14 cellular contexts compared by ENCODE assay signal in genomic region chr2:45275235-45275805, GRCh38.
DNase-seq lines count a peak whose midpoint lies in the region; ATAC-seq and TF ChIP-seq lines count a peak whose summit lies in the region.
"Had no signal": no experiment of that assay in that cellular context is flagged by ENCODE, and none has a peak within 500 bp of the region (broad histone marks: within the 10 kb centered on the region; RNA-seq: fewer than 3 reads in every experiment).

No MANE protein-coding gene starts in this region.

- peaks cover 0 to 9% (median 0%) of the 10 kb centered on the region in 9 donors for H3K4me1 ChIP-seq in heart right ventricle
- H3K4me1 ChIP-seq: parathyroid adenoma, upper lobe of left lung had no signal

- H3K27ac ChIP-seq in heart right ventricle, result no peak overlapping the region
- H3K27ac ChIP-seq: parathyroid adenoma, upper lobe of left lung had no signal

- DNase-seq in GM03348 (ENCODE audit: low spot score) (peak; percentile 31), RPMI7951 (ENCODE audit: low read depth) (peak; percentile 74), fibroblast of pulmonary artery (ENCODE audit: low read depth) (peak; percentile 38), retinal pigment epithelial cell (ENCODE audit: low read depth) (peak; percentile 44), NCI-H446 (lab: John Stamatoyannopoulos, UW) (no peak), heart right ventricle (no peak)
- no peak for DNase-seq in activated CD4-positive, alpha-beta T cell treated with anti-CD3 and anti-CD28 coated beads for 48 hours
- DNase-seq: activated CD4-positive, alpha-beta T cell treated with anti-CD3 and anti-CD28 coated beads, Interleukin-2, amount 10 ng/mL, durations not matched to agents 7 days and 5 days; activated naive CD4-positive, alpha-beta T cell treated with anti-CD3 and anti-CD28 coated beads, Interleukin-2, amount 10 ng/mL, durations not matched to agents 7 days and 5 days; effector CD8-positive, alpha-beta T cell; NCI-H1436 treated with DMSO at 0.1 percent for 48 hours; upper lobe of left lung had no signal

- intact Hi-C loops in heart right ventricle (cut with DNase I), result no loop called here

- no peaks in the 10 kb centered on the region for H3K36me3 ChIP-seq in heart right ventricle
- H3K36me3 ChIP-seq: upper lobe of left lung had no signal

- H3K27me3 ChIP-seq in heart right ventricle, result peaks cover 0 to 7% (median 0%) of the 10 kb centered on the region in 7 donors
- H3K27me3 ChIP-seq: upper lobe of left lung had no signal

- H3K4me3 ChIP-seq in fibroblast of pulmonary artery (replicated peaks; ENCODE audit: low read depth, low read length) (no peak overlapping the region), retinal pigment epithelial cell (ENCODE audit: low read length) (no peak overlapping the region), heart right ventricle (no peak overlapping the region)
- H3K4me3 ChIP-seq: upper lobe of left lung had no signal

- no peak for TF ChIP-seq CTCF in fibroblast of pulmonary artery (IDR thresholded peaks at IDR 0.05; ENCODE audit: low read length, missing control alignments)
- TF ChIP-seq CTCF in retinal pigment epithelial cell (conservative IDR thresholded peaks at IDR 0.05; ENCODE audit: low read depth, low read length), result no peak
- TF ChIP-seq CTCF in heart right ventricle (IDR thresholded peaks at IDR 0.05), result no peak

- no peaks in the 10 kb centered on the region for H3K9me3 ChIP-seq in heart right ventricle
- H3K9me3 ChIP-seq: upper lobe of left lung had no signal

- 84 to 86% methylated on average over 4 of the region's 4 CpGs for WGBS in heart right ventricle, 2 donors

- ATAC-seq in heart right ventricle (no peak), GM19351 (IDR thresholded peaks at IDR 0.05; ENCODE audit: unreplicated experiment) (no peak)

Comparison
In these comparisons a context has a peak if more than half of its experiments do, and no peak if none do; other contexts are left out.
1. DNase-seq: peak in GM03348 (single experiment), RPMI7951 (single experiment), fibroblast of pulmonary artery (single experiment) and retinal pigment epithelial cell (single experiment); none in activated CD4-positive, alpha-beta T cell treated with anti-CD3 and anti-CD28 coated beads for 48 hours (single experiment), NCI-H446 (0 of 2) and heart right ventricle (0 of 2).